Comparison of ENCODE assay signal across 27 cellular contexts in genomic region chr6:12431023-12431422, GRCh38.
"Had no signal": no experiment of that assay in that cellular context is flagged by ENCODE, and none has a peak within 500 bp of the region (broad histone marks: within the 10 kb centered on the region; RNA-seq: fewer than 3 reads in every experiment).

No MANE protein-coding gene starts in this region.

- H3K36me3 ChIP-seq: ascending aorta, breast epithelium, cardiac muscle cell, colonic mucosa had no signal

- H3K4me1 ChIP-seq: breast epithelium, colonic mucosa had no signal

- H3K27ac ChIP-seq: ascending aorta, breast epithelium, cardiac muscle cell, colonic mucosa, epithelial cell of prostate had no signal

- H3K4me3 ChIP-seq: ascending aorta, breast epithelium, cardiac muscle cell, colonic mucosa had no signal

- H3K27me3 ChIP-seq: ascending aorta, breast epithelium, cardiac muscle cell, colonic mucosa had no signal

- DNase-seq: activated CD4-positive, alpha-beta memory T cell treated with anti-CD3 and anti-CD28 coated beads, Interleukin-2, amount 10 ng/mL, durations not matched to agents 7 days and 5 days; activated CD4-positive, alpha-beta T cell treated with anti-CD3 and anti-CD28 coated beads for 1 hour; activated CD4-positive, alpha-beta T cell treated with anti-CD3 and anti-CD28 coated beads for 4 hours; activated CD4-positive, alpha-beta T cell treated with anti-CD3 and anti-CD28 coated beads, Interleukin-2, amount 10 ng/mL, durations not matched to agents 7 days and 5 days; activated CD4-positive, alpha-beta T cell treated with anti-CD3 and anti-CD28 coated beads, Interleukin-2, amount 50 U/mL, for 4 hours; activated CD8-positive, alpha-beta memory T cell treated with anti-CD3 and anti-CD28 coated beads, Interleukin-2, amount 50 U/mL, for 48 hours; activated gamma-delta T cell; activated naive CD4-positive, alpha-beta T cell; activated naive CD4-positive, alpha-beta T cell treated with anti-CD3 and anti-CD28 coated beads, Interleukin-2, amount 10 ng/mL, durations not matched to agents 7 days and 5 days; activated naive CD8-positive, alpha-beta T cell treated with anti-CD3 and anti-CD28 coated beads, Interleukin-2, amount 10 ng/mL, durations not matched to agents 7 days and 5 days; activated T-cell treated with anti-CD3 and anti-CD28 coated beads for 4 hours; activated T-cell treated with anti-CD3 and anti-CD28 coated beads, Interleukin-2, amount 50 U/mL, for 24 hours; activated T-cell treated with anti-CD3 and anti-CD28 coated beads, Interleukin-2, amount 50 U/mL, for 72 hours; central memory CD4-positive, alpha-beta T cell; cerebellar nuclear complex; colonic mucosa; effector CD8-positive, alpha-beta T cell; foreskin fibroblast; head of caudate nucleus; T-helper 17 cell; T1000 had no signal

- H3K9me3 ChIP-seq: breast epithelium, colonic mucosa had no signal

- ATAC-seq: activated naive CD4-positive, alpha-beta T cell treated with anti-CD3 and anti-CD28 coated beads, Interleukin-2, amount 50 U/mL, for 72 hours; activated T-cell treated with anti-CD3 and anti-CD28 coated beads, Interleukin-2, amount 50 U/mL, for 72 hours; esophagus mucosa; T-helper 17 cell had no signal
